28 cellular contexts compared by ENCODE assay signal in genomic region chr15:95718441-95718840, GRCh38.
DNase-seq lines count a peak whose midpoint lies in the region; ATAC-seq, FAIRE-seq and TF ChIP-seq lines count a peak whose summit lies in the region.
"Had no signal": no experiment of that assay in that cellular context is flagged by ENCODE, and none has a peak within 500 bp of the region (broad histone marks: within the 10 kb centered on the region; RNA-seq: fewer than 3 reads in every experiment).

No MANE protein-coding gene starts in this region.

- no peak for ATAC-seq in GM21717 (IDR thresholded peaks at IDR 0.05; ENCODE audit: unreplicated experiment)
- ATAC-seq: PC-3; stimulated activated effector memory CD8-positive, alpha-beta T cell treated with anti-CD3 and anti-CD28 coated beads, Interleukin-12 subunit alpha, Interleukin-12 subunit beta, amount 100 ng/mL, for 72 hours had no signal

- H3K36me3 ChIP-seq in tibial artery = no peaks in the 10 kb centered on the region
- H3K36me3 ChIP-seq: suprapubic skin had no signal

- peak overlapping the region; percentile 62 to 78 for H3K27ac ChIP-seq in tibial artery
- H3K27ac ChIP-seq: parathyroid adenoma, suprapubic skin had no signal

- H3K9me3 ChIP-seq in tibial artery = no peaks in the 10 kb centered on the region
- H3K9me3 ChIP-seq: suprapubic skin had no signal

- H3K27me3 ChIP-seq in tibial artery = no peaks in the 10 kb centered on the region
- H3K27me3 ChIP-seq: dorsolateral prefrontal cortex, suprapubic skin had no signal

- peaks cover 0 to 55% (median 18%) of the 10 kb centered on the region in 4 donors for H3K4me1 ChIP-seq in tibial artery
- H3K4me1 ChIP-seq: parathyroid adenoma, suprapubic skin had no signal

- H3K27me3 Mint-ChIP-seq in nephron progenitor cell (ENCODE audit: low read depth, poor library complexity) = peaks cover 3% of the 10 kb centered on the region
- H3K27me3 Mint-ChIP-seq: activated T-cell treated with anti-CD3 and anti-CD28 coated beads, Interleukin-2, amount 50 U/mL, for 24 hours; memory B cell; naive B cell had no signal

- H3K4me1 Mint-ChIP-seq in nephron progenitor cell = peaks cover 44% of the 10 kb centered on the region
- H3K4me1 Mint-ChIP-seq: memory B cell; naive B cell; stimulated activated effector memory CD8-positive, alpha-beta T cell treated with anti-CD3 and anti-CD28 coated beads, Interleukin-12 subunit alpha, Interleukin-12 subunit beta, amount 100 ng/mL, for 72 hours had no signal

- TF ChIP-seq CTCF in nephron progenitor cell (IDR thresholded peaks at IDR 0.05) = no peak
- TF ChIP-seq CTCF in tibial artery (IDR thresholded peaks at IDR 0.05) = no peak

- H3K4me3 Mint-ChIP-seq in nephron progenitor cell = no peak overlapping the region
- H3K4me3 Mint-ChIP-seq: activated T-cell treated with anti-CD3 and anti-CD28 coated beads, Interleukin-2, amount 50 U/mL, for 24 hours; memory B cell; naive B cell; stimulated activated effector memory CD8-positive, alpha-beta T cell treated with anti-CD3 and anti-CD28 coated beads, Interleukin-12 subunit alpha, Interleukin-12 subunit beta, amount 100 ng/mL, for 72 hours had no signal

- DNase-seq in cerebellar cortex (ENCODE audit: low spot score) (peak; percentile 87), cardiac septum (ENCODE audit: low spot score) (peak; percentile 78), nephron progenitor cell (no peak), tibial artery (peak; percentile 23 to 74), kidney tubule cell (ENCODE audit: low spot score) (no peak), HTR-8/SVneo (ENCODE audit: insufficient read length, low spot score) (no peak)
- DNase-seq: activated naive CD4-positive, alpha-beta T cell; activated T-cell treated with anti-CD3 and anti-CD28 coated beads, Interleukin-2, amount 50 U/mL, for 24 hours; CD4-positive, CD25-positive, alpha-beta regulatory T cell; DMS 273 treated with DMSO at 0.1 percent for 48 hours; foreskin fibroblast; GDM1; hippocampal formation; naive B cell; NCI-H1694 treated with DMSO at 0.1 percent for 48 hours; NCI-H345; PC-3; stimulated activated CD4-positive, alpha-beta T cell treated with anti-CD3 and anti-CD28 coated beads, Interleukin-1b, Interleukin-23, amount 100 ng/mL, for 48 hours; T-helper 1 cell had no signal

- H3K36me3 Mint-ChIP-seq in nephron progenitor cell (ENCODE audit: low read depth) = peaks cover 5% of the 10 kb centered on the region
- H3K36me3 Mint-ChIP-seq: CD4-positive, CD25-positive, alpha-beta regulatory T cell; memory B cell; naive B cell; stimulated activated effector memory CD8-positive, alpha-beta T cell treated with anti-CD3 and anti-CD28 coated beads, Interleukin-12 subunit alpha, Interleukin-12 subunit beta, amount 100 ng/mL, for 72 hours had no signal

- no peaks in the 10 kb centered on the region for H3K9me3 Mint-ChIP-seq in nephron progenitor cell
- H3K9me3 Mint-ChIP-seq: CD4-positive, CD25-positive, alpha-beta regulatory T cell; memory B cell; stimulated activated effector memory CD8-positive, alpha-beta T cell treated with anti-CD3 and anti-CD28 coated beads, Interleukin-12 subunit alpha, Interleukin-12 subunit beta, amount 100 ng/mL, for 72 hours had no signal

- H3K4me3 ChIP-seq in tibial artery = no peak overlapping the region
- H3K4me3 ChIP-seq: dorsolateral prefrontal cortex, suprapubic skin had no signal

- intact Hi-C loops in cardiac septum (cut with DNase I) = no loop called here
- intact Hi-C loops in tibial artery (cut with DNase I; ENCODE audit: low total_unique reads) = no loop called here

- peak overlapping the region; percentile 85 for H3K27ac Mint-ChIP-seq in nephron progenitor cell
- H3K27ac Mint-ChIP-seq: activated T-cell treated with anti-CD3 and anti-CD28 coated beads, Interleukin-2, amount 50 U/mL, for 24 hours; memory B cell; naive B cell; stimulated activated effector memory CD8-positive, alpha-beta T cell treated with anti-CD3 and anti-CD28 coated beads, Interleukin-12 subunit alpha, Interleukin-12 subunit beta, amount 100 ng/mL, for 72 hours had no signal

- FAIRE-seq in HTR-8/SVneo (lab: Jason Lieb, UNC) = no peak
- FAIRE-seq: bronchial epithelial cell, endothelial cell of umbilical vein, GM18507 had no signal

Comparison
In these comparisons a context has a peak if more than half of its experiments do, and no peak if none do; other contexts are left out.
1. DNase-seq: peak in cerebellar cortex (single experiment), cardiac septum (single experiment) and tibial artery (2 of 2); none in nephron progenitor cell (single experiment), kidney tubule cell (single experiment) and HTR-8/SVneo (single experiment).